In the genomic region with DNA sequence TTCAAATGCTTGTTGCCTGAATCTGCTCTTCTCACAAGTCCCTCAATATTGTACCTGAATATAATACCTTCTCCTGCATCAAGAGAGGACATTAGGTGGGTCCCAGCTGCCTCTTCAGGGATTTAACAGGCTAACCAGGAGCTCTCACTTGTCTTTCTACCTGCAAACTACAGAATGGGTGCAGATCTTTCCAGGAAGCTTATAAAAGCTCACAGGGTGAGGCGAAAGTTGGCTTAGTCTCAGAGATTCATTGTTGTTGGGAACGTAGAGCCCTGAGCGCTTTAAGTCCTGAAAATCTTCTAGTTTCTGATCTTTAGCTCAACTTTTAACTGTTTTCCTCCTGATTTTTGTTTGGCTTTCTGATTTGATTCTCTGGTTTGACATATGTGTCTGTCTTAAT, we compare ENCODE assay signal across 18 cellular contexts. TPM values are rescaled to one million over a fixed set of nuclear protein-coding genes. Genes with fewer than 3 reads are reported as not detected.
"Had no signal": no experiment of that assay in that cellular context is flagged by ENCODE, and none has a peak within 500 bp of the region (broad histone marks: within the 10 kb centered on the region; RNA-seq: fewer than 3 reads in every experiment).

No MANE protein-coding gene starts in this region.

- H3K9me3 ChIP-seq: pancreas, psoas muscle, tibial nerve had no signal

- H3K4me1 ChIP-seq: pancreas had no signal

- DNase-seq: activated CD4-positive, alpha-beta T cell treated with anti-CD3 and anti-CD28 coated beads, Interleukin-2, amount 50 U/mL, for 1 hour; activated CD4-positive, CD25-positive, alpha-beta regulatory T cell treated with anti-CD3 and anti-CD28 coated beads, Interleukin-2, amount 50 U/mL, for 72 hours; activated CD8-positive, alpha-beta T cell treated with anti-CD3 and anti-CD28 coated beads for 36 hours; activated gamma-delta T cell treated with Interleukin-2 at 50 U/mL for 16 hours; activated naive CD4-positive, alpha-beta T cell treated with anti-CD3 and anti-CD28 coated beads, Interleukin-2, amount 50 U/mL, for 16 hours; activated T-cell treated with anti-CD3 and anti-CD28 coated beads, Interleukin-2, amount 50 U/mL, for 4 hours; amygdala; central memory CD4-positive, alpha-beta T cell; naive thymus-derived CD4-positive, alpha-beta T cell; nucleus accumbens; pancreas; psoas muscle; stimulated activated CD4-positive, alpha-beta T cell treated with anti-CD3 and anti-CD28 coated beads, Interleukin-15, amount 100 ng/mL, for 24 hours; stimulated activated CD4-positive, alpha-beta T cell treated with anti-CD3 and anti-CD28 coated beads, Interleukin-2, amount 100 ng/mL, for 24 hours; stimulated activated naive CD4-positive, alpha-beta T cell; T-helper 2 cell had no signal

- H3K4me3 ChIP-seq: pancreas, psoas muscle, tibial nerve had no signal

- ATAC-seq: activated CD8-positive, alpha-beta T cell treated with anti-CD3 and anti-CD28 coated beads for 36 hours; activated T-cell treated with anti-CD3 and anti-CD28 coated beads, Interleukin-2, amount 50 U/mL, for 4 hours; activated T-helper 17 cell treated with anti-CD3 and anti-CD28 coated beads, Interleukin-2, amount 50 U/mL, for 72 hours; naive thymus-derived CD4-positive, alpha-beta T cell; pancreas; psoas muscle had no signal

- H3K27me3 ChIP-seq: pancreas, tibial nerve had no signal

- H3K27ac ChIP-seq: pancreas, psoas muscle, tibial nerve had no signal

- H3K36me3 ChIP-seq: pancreas, tibial nerve had no signal

RNA-seq across cellular contexts. Expression of a gene that starts 25.0 kb away (rescaled TPM):
- polyA plus RNA-seq: naive thymus-derived CD4-positive, alpha-beta T cell had no signal
